ENCODE assay signal across 6 cellular contexts in the genomic region with DNA sequence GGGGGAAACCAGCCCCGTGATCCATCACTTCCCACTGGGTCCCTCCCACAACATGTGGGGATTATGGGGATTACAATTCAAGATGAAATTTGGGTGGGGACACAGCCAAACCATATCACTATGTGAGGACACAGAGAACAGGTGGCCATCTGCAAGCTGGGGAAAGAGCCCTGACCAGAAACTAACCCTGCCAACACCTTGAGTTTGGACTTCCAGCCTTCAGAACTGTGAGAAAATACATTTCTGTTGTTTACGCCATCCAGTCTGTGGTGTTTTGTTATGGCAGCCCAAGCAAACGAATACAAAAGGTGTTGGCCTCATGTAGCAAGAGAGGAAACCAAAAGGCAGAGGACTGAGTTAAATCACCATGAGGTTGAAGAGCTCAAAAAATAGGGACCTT.
"Had no signal": no experiment of that assay in that cellular context is flagged by ENCODE, and none has a peak within 500 bp of the region (broad histone marks: within the 10 kb centered on the region; RNA-seq: fewer than 3 reads in every experiment).

No MANE protein-coding gene starts in this region.

- H3K27ac ChIP-seq: HL-60, KMS-11 had no signal

- DNase-seq: IMR-90, KBM-7, KG1 had no signal

- H3K4me3 ChIP-seq: K562 had no signal
